ENCODE assay signal across 1 cellular context in genomic region chr14:36905272-36906046, GRCh38.
TF ChIP-seq lines count a peak whose summit lies in the region.

No MANE protein-coding gene starts in this region.

TF ChIP-seq in HEK293, 187 proteins besides CTCF, POLR2A, EP300 and RAD21 (continued from another document and continues in another):
- TF ChIP-seq, protein P1, sequence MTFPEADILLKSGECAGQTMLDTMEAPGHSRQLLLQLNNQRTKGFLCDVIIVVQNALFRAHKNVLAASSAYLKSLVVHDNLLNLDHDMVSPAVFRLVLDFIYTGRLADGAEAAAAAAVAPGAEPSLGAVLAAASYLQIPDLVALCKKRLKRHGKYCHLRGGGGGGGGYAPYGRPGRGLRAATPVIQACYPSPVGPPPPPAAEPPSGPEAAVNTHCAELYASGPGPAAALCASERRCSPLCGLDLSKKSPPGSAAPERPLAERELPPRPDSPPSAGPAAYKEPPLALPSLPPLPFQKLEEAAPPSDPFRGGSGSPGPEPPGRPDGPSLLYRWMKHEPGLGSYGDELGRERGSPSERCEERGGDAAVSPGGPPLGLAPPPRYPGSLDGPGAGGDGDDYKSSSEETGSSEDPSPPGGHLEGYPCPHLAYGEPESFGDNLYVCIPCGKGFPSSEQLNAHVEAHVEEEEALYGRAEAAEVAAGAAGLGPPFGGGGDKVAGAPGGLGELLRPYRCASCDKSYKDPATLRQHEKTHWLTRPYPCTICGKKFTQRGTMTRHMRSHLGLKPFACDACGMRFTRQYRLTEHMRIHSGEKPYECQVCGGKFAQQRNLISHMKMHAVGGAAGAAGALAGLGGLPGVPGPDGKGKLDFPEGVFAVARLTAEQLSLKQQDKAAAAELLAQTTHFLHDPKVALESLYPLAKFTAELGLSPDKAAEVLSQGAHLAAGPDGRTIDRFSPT (tag by site-specific recombination; IDR thresholded peaks at IDR 0.05), result no peak
- TF ChIP-seq SCRT1 (tag by site-specific recombination; IDR thresholded peaks at IDR 0.05; ENCODE audit: borderline replicate concordance) (peak; percentile 46; the same call in 1 of the 2 replicates), ZSCAN23 (tag by site-specific recombination; IDR thresholded peaks at IDR 0.05) (no peak), ZBTB17 (tag by site-specific recombination; IDR thresholded peaks at IDR 0.05) (peak; percentile 78), IKZF3 (tag by site-specific recombination; IDR thresholded peaks at IDR 0.05) (peak; percentile 95), ZNF433 (tag by site-specific recombination; IDR thresholded peaks at IDR 0.05; ENCODE audit: low read depth) (no peak), ZBTB1 (tag by site-specific recombination; IDR thresholded peaks at IDR 0.05) (no peak), MEIS1 (CRISPR knock-in tag; IDR thresholded peaks at IDR 0.05; ENCODE audit: borderline replicate concordance) (no peak), ZNF16 (tag by site-specific recombination; IDR thresholded peaks at IDR 0.05; ENCODE audit: low read depth) (no peak), ZBTB49 (tag by site-specific recombination; IDR thresholded peaks at IDR 0.05; ENCODE audit: low read depth) (no peak), ZNF311 (tag by site-specific recombination; IDR thresholded peaks at IDR 0.05; ENCODE audit: borderline replicate concordance) (no peak), ZIC2 (tag by site-specific recombination; IDR thresholded peaks at IDR 0.05) (no peak), ZNF501 (tag by site-specific recombination; IDR thresholded peaks at IDR 0.05) (no peak), ZBTB6 (tag by site-specific recombination; IDR thresholded peaks at IDR 0.05) (no peak), WT1 (tag by site-specific recombination; IDR thresholded peaks at IDR 0.05) (no peak), YY2 (tag by site-specific recombination; IDR thresholded peaks at IDR 0.05) (no peak), GLIS1 (tag by site-specific recombination; IDR thresholded peaks at IDR 0.05) (peak; percentile 27; the same call in 1 of the 2 replicates), ZNF449 (tag by site-specific recombination; IDR thresholded peaks at IDR 0.05) (peak; percentile 29; the same call in 1 of the 2 replicates), ZNF133 (tag by site-specific recombination; IDR thresholded peaks at IDR 0.05) (no peak), ZNF214 (tag by site-specific recombination; IDR thresholded peaks at IDR 0.05; ENCODE audit: borderline replicate concordance) (no peak), ZNF324 (tag by site-specific recombination; IDR thresholded peaks at IDR 0.05) (no peak), MZF1 (tag by site-specific recombination; IDR thresholded peaks at IDR 0.05; ENCODE audit: borderline replicate concordance) (no peak), ZNF423 (tag by site-specific recombination; IDR thresholded peaks at IDR 0.05) (0 out of 2 replicates have a peak, but pooled peaks have one; percentile 21), ZNF76 (tag by site-specific recombination; IDR thresholded peaks at IDR 0.05; ENCODE audit: borderline replicate concordance, low read depth) (no peak), ZNF664 (tag by site-specific recombination; IDR thresholded peaks at IDR 0.05) (peak; percentile 56), ZNF785 (tag by site-specific recombination; IDR thresholded peaks at IDR 0.05) (no peak), ZNF670 (tag by site-specific recombination; IDR thresholded peaks at IDR 0.05; ENCODE audit: low read depth) (no peak), ZNF223 (tag by site-specific recombination; IDR thresholded peaks at IDR 0.05) (no peak), ZNF354C (tag by site-specific recombination; IDR thresholded peaks at IDR 0.05; ENCODE audit: borderline replicate concordance, low read depth) (no peak), ZBTB20 (tag by site-specific recombination; IDR thresholded peaks at IDR 0.05) (peak; percentile 51), ZNF391 (tag by site-specific recombination; IDR thresholded peaks at IDR 0.05; ENCODE audit: borderline replicate concordance, low read depth) (no peak), ZNF704 (tag by site-specific recombination; IDR thresholded peaks at IDR 0.05) (no peak), ZNF23 (tag by site-specific recombination; IDR thresholded peaks at IDR 0.05; ENCODE audit: borderline replicate concordance) (no peak), ZNF10 (tag by site-specific recombination; IDR thresholded peaks at IDR 0.05) (no peak), ZXDB (tag by site-specific recombination; IDR thresholded peaks at IDR 0.05) (no peak; the same call in 1 of the 2 replicates), OVOL3 (tag by site-specific recombination; IDR thresholded peaks at IDR 0.05) (peak; percentile 84; the same call in 1 of the 2 replicates), ZNF701 (tag by site-specific recombination; IDR thresholded peaks at IDR 0.05) (no peak), PRDM1 (tag by site-specific recombination; IDR thresholded peaks at IDR 0.05) (no peak), ZNF473 (tag by site-specific recombination; IDR thresholded peaks at IDR 0.05) (no peak), ZNF221 (tag by site-specific recombination; IDR thresholded peaks at IDR 0.05; ENCODE audit: borderline replicate concordance) (no peak), ZNF660 (tag by site-specific recombination; IDR thresholded peaks at IDR 0.05) (no peak), FEZF1 (tag by site-specific recombination; IDR thresholded peaks at IDR 0.05) (peak; percentile 97), ZBTB21 (tag by site-specific recombination; IDR thresholded peaks at IDR 0.05) (no peak), ZEB2 (tag by site-specific recombination; IDR thresholded peaks at IDR 0.05) (peak; percentile 86), ZNF350 (tag by site-specific recombination; IDR thresholded peaks at IDR 0.05) (no peak)
- TF ChIP-seq, protein P2, sequence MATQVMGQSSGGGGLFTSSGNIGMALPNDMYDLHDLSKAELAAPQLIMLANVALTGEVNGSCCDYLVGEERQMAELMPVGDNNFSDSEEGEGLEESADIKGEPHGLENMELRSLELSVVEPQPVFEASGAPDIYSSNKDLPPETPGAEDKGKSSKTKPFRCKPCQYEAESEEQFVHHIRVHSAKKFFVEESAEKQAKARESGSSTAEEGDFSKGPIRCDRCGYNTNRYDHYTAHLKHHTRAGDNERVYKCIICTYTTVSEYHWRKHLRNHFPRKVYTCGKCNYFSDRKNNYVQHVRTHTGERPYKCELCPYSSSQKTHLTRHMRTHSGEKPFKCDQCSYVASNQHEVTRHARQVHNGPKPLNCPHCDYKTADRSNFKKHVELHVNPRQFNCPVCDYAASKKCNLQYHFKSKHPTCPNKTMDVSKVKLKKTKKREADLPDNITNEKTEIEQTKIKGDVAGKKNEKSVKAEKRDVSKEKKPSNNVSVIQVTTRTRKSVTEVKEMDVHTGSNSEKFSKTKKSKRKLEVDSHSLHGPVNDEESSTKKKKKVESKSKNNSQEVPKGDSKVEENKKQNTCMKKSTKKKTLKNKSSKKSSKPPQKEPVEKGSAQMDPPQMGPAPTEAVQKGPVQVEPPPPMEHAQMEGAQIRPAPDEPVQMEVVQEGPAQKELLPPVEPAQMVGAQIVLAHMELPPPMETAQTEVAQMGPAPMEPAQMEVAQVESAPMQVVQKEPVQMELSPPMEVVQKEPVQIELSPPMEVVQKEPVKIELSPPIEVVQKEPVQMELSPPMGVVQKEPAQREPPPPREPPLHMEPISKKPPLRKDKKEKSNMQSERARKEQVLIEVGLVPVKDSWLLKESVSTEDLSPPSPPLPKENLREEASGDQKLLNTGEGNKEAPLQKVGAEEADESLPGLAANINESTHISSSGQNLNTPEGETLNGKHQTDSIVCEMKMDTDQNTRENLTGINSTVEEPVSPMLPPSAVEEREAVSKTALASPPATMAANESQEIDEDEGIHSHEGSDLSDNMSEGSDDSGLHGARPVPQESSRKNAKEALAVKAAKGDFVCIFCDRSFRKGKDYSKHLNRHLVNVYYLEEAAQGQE (tag by site-specific recombination; IDR thresholded peaks at IDR 0.05), result no peak
- TF ChIP-seq, protein P3, sequence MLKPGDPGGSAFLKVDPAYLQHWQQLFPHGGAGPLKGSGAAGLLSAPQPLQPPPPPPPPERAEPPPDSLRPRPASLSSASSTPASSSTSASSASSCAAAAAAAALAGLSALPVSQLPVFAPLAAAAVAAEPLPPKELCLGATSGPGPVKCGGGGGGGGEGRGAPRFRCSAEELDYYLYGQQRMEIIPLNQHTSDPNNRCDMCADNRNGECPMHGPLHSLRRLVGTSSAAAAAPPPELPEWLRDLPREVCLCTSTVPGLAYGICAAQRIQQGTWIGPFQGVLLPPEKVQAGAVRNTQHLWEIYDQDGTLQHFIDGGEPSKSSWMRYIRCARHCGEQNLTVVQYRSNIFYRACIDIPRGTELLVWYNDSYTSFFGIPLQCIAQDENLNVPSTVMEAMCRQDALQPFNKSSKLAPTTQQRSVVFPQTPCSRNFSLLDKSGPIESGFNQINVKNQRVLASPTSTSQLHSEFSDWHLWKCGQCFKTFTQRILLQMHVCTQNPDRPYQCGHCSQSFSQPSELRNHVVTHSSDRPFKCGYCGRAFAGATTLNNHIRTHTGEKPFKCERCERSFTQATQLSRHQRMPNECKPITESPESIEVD (tag by site-specific recombination; IDR thresholded peaks at IDR 0.05), result peak; percentile 100
- TF ChIP-seq, protein P4, sequence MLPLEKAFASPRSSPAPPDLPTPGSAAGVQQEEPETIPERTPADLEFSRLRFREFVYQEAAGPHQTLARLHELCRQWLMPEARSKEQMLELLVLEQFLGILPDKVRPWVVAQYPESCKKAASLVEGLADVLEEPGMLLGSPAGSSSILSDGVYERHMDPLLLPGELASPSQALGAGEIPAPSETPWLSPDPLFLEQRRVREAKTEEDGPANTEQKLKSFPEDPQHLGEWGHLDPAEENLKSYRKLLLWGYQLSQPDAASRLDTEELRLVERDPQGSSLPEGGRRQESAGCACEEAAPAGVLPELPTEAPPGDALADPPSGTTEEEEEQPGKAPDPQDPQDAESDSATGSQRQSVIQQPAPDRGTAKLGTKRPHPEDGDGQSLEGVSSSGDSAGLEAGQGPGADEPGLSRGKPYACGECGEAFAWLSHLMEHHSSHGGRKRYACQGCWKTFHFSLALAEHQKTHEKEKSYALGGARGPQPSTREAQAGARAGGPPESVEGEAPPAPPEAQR (tag by site-specific recombination; IDR thresholded peaks at IDR 0.05), result no peak
- TF ChIP-seq, protein P5, sequence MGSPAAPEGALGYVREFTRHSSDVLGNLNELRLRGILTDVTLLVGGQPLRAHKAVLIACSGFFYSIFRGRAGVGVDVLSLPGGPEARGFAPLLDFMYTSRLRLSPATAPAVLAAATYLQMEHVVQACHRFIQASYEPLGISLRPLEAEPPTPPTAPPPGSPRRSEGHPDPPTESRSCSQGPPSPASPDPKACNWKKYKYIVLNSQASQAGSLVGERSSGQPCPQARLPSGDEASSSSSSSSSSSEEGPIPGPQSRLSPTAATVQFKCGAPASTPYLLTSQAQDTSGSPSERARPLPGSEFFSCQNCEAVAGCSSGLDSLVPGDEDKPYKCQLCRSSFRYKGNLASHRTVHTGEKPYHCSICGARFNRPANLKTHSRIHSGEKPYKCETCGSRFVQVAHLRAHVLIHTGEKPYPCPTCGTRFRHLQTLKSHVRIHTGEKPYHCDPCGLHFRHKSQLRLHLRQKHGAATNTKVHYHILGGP (tag by site-specific recombination; IDR thresholded peaks at IDR 0.05), result peak; percentile 48; the same call in 1 of the 2 replicates
- TF ChIP-seq, protein P6, sequence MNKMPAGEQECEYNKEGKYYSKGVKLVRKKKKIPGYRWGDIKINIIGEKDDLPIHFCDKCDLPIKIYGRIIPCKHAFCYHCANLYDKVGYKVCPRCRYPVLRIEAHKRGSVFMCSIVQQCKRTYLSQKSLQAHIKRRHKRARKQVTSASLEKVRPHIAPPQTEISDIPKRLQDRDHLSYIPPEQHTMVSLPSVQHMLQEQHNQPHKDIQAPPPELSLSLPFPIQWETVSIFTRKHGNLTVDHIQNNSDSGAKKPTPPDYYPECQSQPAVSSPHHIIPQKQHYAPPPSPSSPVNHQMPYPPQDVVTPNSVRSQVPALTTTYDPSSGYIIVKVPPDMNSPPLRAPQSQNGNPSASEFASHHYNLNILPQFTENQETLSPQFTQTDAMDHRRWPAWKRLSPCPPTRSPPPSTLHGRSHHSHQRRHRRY (tag by site-specific recombination; IDR thresholded peaks at IDR 0.05), result no peak
